ENCODE assay signal across 3 cellular contexts in the genomic region with DNA sequence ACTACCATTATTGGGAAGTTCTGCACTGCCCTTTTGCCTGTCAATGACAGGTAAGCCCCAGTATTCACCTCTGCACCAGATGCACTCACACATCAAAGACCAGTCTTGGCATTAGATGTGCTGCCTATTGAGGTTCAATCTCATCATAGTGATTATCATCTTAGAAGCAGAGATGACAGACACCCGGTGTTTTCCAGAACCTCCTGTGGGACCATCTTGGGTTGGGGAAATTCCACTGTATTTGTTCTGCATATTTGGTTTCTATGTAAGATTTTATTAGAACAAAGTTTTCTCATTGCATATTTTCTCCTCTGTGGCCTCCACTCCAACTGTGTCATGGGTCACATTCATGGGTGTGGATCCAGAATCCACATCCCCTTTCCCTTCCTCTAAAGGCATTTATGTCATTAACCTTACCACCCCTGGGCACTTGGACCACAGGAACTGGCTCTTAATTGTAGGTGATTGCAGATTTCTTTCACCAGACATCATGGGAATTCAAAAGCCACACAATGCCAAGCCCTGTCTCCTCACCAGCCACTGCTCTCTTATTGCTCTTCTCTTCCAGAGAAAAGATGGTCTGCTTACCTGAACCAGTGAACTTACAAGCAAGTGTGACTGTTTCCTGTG.
A peak's percentile ranks its signal among the peaks of the same experiment; 100 is the strongest.
TF ChIP-seq lines count a peak whose summit lies in the region.

No MANE protein-coding gene starts in this region.

TF ChIP-seq in liver, 16 proteins besides CTCF, POLR2A, EP300 and RAD21:
- TF ChIP-seq, protein P1, sequence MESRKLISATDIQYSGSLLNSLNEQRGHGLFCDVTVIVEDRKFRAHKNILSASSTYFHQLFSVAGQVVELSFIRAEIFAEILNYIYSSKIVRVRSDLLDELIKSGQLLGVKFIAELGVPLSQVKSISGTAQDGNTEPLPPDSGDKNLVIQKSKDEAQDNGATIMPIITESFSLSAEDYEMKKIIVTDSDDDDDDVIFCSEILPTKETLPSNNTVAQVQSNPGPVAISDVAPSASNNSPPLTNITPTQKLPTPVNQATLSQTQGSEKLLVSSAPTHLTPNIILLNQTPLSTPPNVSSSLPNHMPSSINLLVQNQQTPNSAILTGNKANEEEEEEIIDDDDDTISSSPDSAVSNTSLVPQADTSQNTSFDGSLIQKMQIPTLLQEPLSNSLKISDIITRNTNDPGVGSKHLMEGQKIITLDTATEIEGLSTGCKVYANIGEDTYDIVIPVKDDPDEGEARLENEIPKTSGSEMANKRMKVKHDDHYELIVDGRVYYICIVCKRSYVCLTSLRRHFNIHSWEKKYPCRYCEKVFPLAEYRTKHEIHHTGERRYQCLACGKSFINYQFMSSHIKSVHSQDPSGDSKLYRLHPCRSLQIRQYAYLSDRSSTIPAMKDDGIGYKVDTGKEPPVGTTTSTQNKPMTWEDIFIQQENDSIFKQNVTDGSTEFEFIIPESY (IDR thresholded peaks at IDR 0.05), result no peak
- TF ChIP-seq NR2F2 (IDR thresholded peaks at IDR 0.05), result peak; percentile 54
- TF ChIP-seq, protein P2, sequence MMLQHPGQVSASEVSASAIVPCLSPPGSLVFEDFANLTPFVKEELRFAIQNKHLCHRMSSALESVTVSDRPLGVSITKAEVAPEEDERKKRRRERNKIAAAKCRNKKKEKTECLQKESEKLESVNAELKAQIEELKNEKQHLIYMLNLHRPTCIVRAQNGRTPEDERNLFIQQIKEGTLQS (IDR thresholded peaks at IDR 0.05), result no peak

TF ChIP-seq in HepG2, 621 proteins besides CTCF, POLR2A, EP300 and RAD21:
- TF ChIP-seq, protein P3, sequence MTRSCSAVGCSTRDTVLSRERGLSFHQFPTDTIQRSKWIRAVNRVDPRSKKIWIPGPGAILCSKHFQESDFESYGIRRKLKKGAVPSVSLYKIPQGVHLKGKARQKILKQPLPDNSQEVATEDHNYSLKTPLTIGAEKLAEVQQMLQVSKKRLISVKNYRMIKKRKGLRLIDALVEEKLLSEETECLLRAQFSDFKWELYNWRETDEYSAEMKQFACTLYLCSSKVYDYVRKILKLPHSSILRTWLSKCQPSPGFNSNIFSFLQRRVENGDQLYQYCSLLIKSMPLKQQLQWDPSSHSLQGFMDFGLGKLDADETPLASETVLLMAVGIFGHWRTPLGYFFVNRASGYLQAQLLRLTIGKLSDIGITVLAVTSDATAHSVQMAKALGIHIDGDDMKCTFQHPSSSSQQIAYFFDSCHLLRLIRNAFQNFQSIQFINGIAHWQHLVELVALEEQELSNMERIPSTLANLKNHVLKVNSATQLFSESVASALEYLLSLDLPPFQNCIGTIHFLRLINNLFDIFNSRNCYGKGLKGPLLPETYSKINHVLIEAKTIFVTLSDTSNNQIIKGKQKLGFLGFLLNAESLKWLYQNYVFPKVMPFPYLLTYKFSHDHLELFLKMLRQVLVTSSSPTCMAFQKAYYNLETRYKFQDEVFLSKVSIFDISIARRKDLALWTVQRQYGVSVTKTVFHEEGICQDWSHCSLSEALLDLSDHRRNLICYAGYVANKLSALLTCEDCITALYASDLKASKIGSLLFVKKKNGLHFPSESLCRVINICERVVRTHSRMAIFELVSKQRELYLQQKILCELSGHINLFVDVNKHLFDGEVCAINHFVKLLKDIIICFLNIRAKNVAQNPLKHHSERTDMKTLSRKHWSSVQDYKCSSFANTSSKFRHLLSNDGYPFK (CRISPR knock-in tag; IDR thresholded peaks at IDR 0.05; ENCODE audit: borderline replicate concordance), result no peak
- TF ChIP-seq, protein P4, sequence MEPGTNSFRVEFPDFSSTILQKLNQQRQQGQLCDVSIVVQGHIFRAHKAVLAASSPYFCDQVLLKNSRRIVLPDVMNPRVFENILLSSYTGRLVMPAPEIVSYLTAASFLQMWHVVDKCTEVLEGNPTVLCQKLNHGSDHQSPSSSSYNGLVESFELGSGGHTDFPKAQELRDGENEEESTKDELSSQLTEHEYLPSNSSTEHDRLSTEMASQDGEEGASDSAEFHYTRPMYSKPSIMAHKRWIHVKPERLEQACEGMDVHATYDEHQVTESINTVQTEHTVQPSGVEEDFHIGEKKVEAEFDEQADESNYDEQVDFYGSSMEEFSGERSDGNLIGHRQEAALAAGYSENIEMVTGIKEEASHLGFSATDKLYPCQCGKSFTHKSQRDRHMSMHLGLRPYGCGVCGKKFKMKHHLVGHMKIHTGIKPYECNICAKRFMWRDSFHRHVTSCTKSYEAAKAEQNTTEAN (CRISPR knock-in tag; conservative IDR thresholded peaks at IDR 0.05), result no peak
- TF ChIP-seq NPAS2 (CRISPR knock-in tag; IDR thresholded peaks at IDR 0.05; ENCODE audit: borderline replicate concordance) (no peak), ZNF766 (CRISPR knock-in tag; IDR thresholded peaks at IDR 0.05; ENCODE audit: borderline replicate concordance) (no peak), SRY (CRISPR knock-in tag; IDR thresholded peaks at IDR 0.05) (no peak)
- TF ChIP-seq, protein P5, sequence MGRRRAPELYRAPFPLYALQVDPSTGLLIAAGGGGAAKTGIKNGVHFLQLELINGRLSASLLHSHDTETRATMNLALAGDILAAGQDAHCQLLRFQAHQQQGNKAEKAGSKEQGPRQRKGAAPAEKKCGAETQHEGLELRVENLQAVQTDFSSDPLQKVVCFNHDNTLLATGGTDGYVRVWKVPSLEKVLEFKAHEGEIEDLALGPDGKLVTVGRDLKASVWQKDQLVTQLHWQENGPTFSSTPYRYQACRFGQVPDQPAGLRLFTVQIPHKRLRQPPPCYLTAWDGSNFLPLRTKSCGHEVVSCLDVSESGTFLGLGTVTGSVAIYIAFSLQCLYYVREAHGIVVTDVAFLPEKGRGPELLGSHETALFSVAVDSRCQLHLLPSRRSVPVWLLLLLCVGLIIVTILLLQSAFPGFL (CRISPR knock-in tag; IDR thresholded peaks at IDR 0.05), result no peak
TF ChIP-seq in HepG2: peak in this region for 0.

TF ChIP-seq in WTC11, 78 proteins besides CTCF, POLR2A, EP300 and RAD21:
- TF ChIP-seq SMAD3 (CRISPR knock-in tag; IDR thresholded peaks at IDR 0.05; ENCODE audit: borderline replicate concordance) (no peak), OVOL2 (CRISPR knock-in tag; IDR thresholded peaks at IDR 0.05; ENCODE audit: borderline replicate concordance) (no peak), TEAD4 (CRISPR knock-in tag; IDR thresholded peaks at IDR 0.05) (no peak), GABPB1 (CRISPR knock-in tag; IDR thresholded peaks at IDR 0.05) (no peak), KAT7 (CRISPR knock-in tag; IDR thresholded peaks at IDR 0.05; ENCODE audit: borderline replicate concordance) (no peak), HMGA2 (CRISPR knock-in tag; IDR thresholded peaks at IDR 0.05) (no peak), USF1 (CRISPR knock-in tag; IDR thresholded peaks at IDR 0.05) (no peak)
- TF ChIP-seq, protein P6, sequence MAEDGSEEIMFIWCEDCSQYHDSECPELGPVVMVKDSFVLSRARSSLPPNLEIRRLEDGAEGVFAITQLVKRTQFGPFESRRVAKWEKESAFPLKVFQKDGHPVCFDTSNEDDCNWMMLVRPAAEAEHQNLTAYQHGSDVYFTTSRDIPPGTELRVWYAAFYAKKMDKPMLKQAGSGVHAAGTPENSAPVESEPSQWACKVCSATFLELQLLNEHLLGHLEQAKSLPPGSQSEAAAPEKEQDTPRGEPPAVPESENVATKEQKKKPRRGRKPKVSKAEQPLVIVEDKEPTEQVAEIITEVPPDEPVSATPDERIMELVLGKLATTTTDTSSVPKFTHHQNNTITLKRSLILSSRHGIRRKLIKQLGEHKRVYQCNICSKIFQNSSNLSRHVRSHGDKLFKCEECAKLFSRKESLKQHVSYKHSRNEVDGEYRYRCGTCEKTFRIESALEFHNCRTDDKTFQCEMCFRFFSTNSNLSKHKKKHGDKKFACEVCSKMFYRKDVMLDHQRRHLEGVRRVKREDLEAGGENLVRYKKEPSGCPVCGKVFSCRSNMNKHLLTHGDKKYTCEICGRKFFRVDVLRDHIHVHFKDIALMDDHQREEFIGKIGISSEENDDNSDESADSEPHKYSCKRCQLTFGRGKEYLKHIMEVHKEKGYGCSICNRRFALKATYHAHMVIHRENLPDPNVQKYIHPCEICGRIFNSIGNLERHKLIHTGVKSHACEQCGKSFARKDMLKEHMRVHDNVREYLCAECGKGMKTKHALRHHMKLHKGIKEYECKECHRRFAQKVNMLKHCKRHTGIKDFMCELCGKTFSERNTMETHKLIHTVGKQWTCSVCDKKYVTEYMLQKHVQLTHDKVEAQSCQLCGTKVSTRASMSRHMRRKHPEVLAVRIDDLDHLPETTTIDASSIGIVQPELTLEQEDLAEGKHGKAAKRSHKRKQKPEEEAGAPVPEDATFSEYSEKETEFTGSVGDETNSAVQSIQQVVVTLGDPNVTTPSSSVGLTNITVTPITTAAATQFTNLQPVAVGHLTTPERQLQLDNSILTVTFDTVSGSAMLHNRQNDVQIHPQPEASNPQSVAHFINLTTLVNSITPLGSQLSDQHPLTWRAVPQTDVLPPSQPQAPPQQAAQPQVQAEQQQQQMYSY (CRISPR knock-in tag; IDR thresholded peaks at IDR 0.05), result no peak
- TF ChIP-seq, protein P2 (CRISPR knock-in tag; conservative IDR thresholded peaks at IDR 0.05), result no peak
